21 cellular contexts compared by ENCODE assay signal in the genomic region with DNA sequence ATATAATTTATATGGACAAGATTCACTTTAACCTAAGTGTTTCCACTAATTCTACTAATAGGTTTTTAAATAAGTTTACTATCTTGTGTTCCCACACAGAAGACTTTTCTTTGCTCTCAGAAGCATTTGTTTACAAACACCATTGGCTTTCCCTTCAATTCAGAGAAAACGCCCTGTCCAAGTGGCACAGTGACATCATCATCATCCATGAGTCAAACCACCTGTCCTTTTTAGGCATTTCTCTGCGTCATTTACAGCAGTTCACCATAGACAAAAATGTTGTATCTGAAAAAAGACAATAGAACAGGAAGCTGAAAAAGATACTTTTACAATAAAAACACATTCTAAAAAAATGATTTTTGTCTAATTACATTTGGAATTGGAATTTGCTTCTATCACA. TPM values are rescaled to one million over a fixed set of nuclear protein-coding genes. Genes with fewer than 3 reads are reported as not detected.
"Had no signal": no experiment of that assay in that cellular context is flagged by ENCODE, and none has a peak within 500 bp of the region (broad histone marks: within the 10 kb centered on the region; RNA-seq: fewer than 3 reads in every experiment).

No MANE protein-coding gene starts in this region.

- ATAC-seq: activated T-cell treated with anti-CD3 and anti-CD28 coated beads, Interleukin-2, amount 50 U/mL, for 4 hours; gastrocnemius medialis; left cardiac atrium; naive thymus-derived CD4-positive, alpha-beta T cell; sciatic nerve had no signal

- H3K27ac ChIP-seq: gastrocnemius medialis, spleen, thoracic aorta, vagina had no signal

- H3K27me3 ChIP-seq: gastrocnemius medialis, spleen, vagina had no signal

- H3K9me3 ChIP-seq: gastrocnemius medialis, spleen, thoracic aorta, vagina had no signal

- H3K4me1 ChIP-seq: gastrocnemius medialis, spleen, vagina had no signal

- H3K36me3 ChIP-seq: gastrocnemius medialis, vagina had no signal

- H3K4me3 ChIP-seq: gastrocnemius medialis, spleen, thoracic aorta, vagina had no signal

- DNase-seq: activated CD8-positive, alpha-beta memory T cell treated with anti-CD3 and anti-CD28 coated beads, Interleukin-2, amount 50 U/mL, for 4 hours; activated naive CD4-positive, alpha-beta T cell treated with Interleukin-2 at 50 U/mL for 16 hours; activated naive CD8-positive, alpha-beta T cell treated with anti-CD3 and anti-CD28 coated beads for 36 hours; activated T-cell treated with anti-CD3 and anti-CD28 coated beads, Interleukin-2, amount 50 U/mL, for 4 hours; cerebellar nuclear complex; cortex of kidney; gastrocnemius medialis; head of caudate nucleus; left cardiac atrium; naive thymus-derived CD4-positive, alpha-beta T cell; posterior cingulate gyrus; spleen; stimulated activated CD4-positive, alpha-beta T cell treated with anti-CD3 and anti-CD28 coated beads, Interleukin-4, amount 100 ng/mL, for 1 hour; stimulated activated naive CD4-positive, alpha-beta T cell treated with Interleukin-2 at 50 U/mL for 16 hours; T-helper 9 cell had no signal

RNA-seq across cellular contexts. Expression of a gene that starts 9.3 kb away (rescaled TPM):
- total RNA-seq: activated naive CD8-positive, alpha-beta T cell treated with anti-CD3 and anti-CD28 coated beads for 36 hours; gastrocnemius medialis; left cardiac atrium; mesenteric fat pad; neural crest cell; sciatic nerve; T-helper 1 cell treated with Interleukin-12 subunit alpha and Interleukin-12 subunit beta and Interleukin-4 antibody, amounts not matched to agents 30 ng/mL and 1 ng/mL, for 36 hours; thoracic aorta had no signal
- polyA plus RNA-seq: naive thymus-derived CD4-positive, alpha-beta T cell had no signal
